Comparison of ENCODE assay signal across 8 cellular contexts in genomic region chr1:94805912-94806311, GRCh38. TPM values are rescaled to one million over a fixed set of nuclear protein-coding genes. Genes with fewer than 3 reads are reported as not detected.
DNase-seq lines count a peak whose midpoint lies in the region; ATAC-seq and FAIRE-seq lines count a peak whose summit lies in the region.

No MANE protein-coding gene starts in this region.

- DNase-seq in HCEC 1CT, result peak; percentile 44
- peak; percentile 21 for DNase-seq in NCI-H2196 treated with DMSO at 0.1 percent for 48 hours (lab: John Stamatoyannopoulos, UW; ENCODE audit: unreplicated experiment)
- peak; percentile 86 for DNase-seq in activated CD4-positive, alpha-beta T cell treated with anti-CD3 and anti-CD28 coated beads, Interleukin-2, amount 10 ng/mL, durations not matched to agents 24 days and 14 days
- DNase-seq in effector CD4-positive, alpha-beta T cell, result peak; percentile 18
- DNase-seq in medulla oblongata (ENCODE audit: extremely low spot score), result peak; percentile 79
- peak; percentile 13 to 15 for DNase-seq in stimulated activated CD8-positive, alpha-beta memory T cell treated with anti-CD3 and anti-CD28 coated beads, Interleukin-7, amount 100 ng/mL, for 4 hours (ENCODE audit: low read depth in 2 of 2)

- intact Hi-C loops in activated CD4-positive, alpha-beta T cell treated with anti-CD3 and anti-CD28 coated beads, Interleukin-2, amount 10 ng/mL, durations not matched to agents 24 days and 14 days (cut with micrococcal nuclease), result loop anchor here (1.0 to 5.0 kb wide), 4 partner anchors 284 to 759 kb away; no protein-coding TSS in a partner anchor

- H3K4me1 Mint-ChIP-seq in activated CD4-positive, alpha-beta T cell treated with anti-CD3 and anti-CD28 coated beads, Interleukin-2, amount 10 ng/mL, durations not matched to agents 24 days and 14 days, result peaks cover 12% of the 10 kb centered on the region

- H3K9me3 Mint-ChIP-seq in activated CD4-positive, alpha-beta T cell treated with anti-CD3 and anti-CD28 coated beads, Interleukin-2, amount 10 ng/mL, durations not matched to agents 24 days and 14 days, result no peaks in the 10 kb centered on the region

- no peak overlapping the region for H3K4me3 Mint-ChIP-seq in activated CD4-positive, alpha-beta T cell treated with anti-CD3 and anti-CD28 coated beads, Interleukin-2, amount 10 ng/mL, durations not matched to agents 24 days and 14 days

- peak; percentile 79 for FAIRE-seq in G401.6 (lab: Jason Lieb, UNC)

- no peak for ATAC-seq in HG03280 (IDR thresholded peaks at IDR 0.05; ENCODE audit: unreplicated experiment)

- H3K27ac Mint-ChIP-seq in activated CD4-positive, alpha-beta T cell treated with anti-CD3 and anti-CD28 coated beads, Interleukin-2, amount 10 ng/mL, durations not matched to agents 24 days and 14 days, result no peak overlapping the region

- no peaks in the 10 kb centered on the region for H3K36me3 Mint-ChIP-seq in activated CD4-positive, alpha-beta T cell treated with anti-CD3 and anti-CD28 coated beads, Interleukin-2, amount 10 ng/mL, durations not matched to agents 24 days and 14 days (ENCODE audit: low read depth)

- peaks cover 5% of the 10 kb centered on the region for H3K27me3 Mint-ChIP-seq in activated CD4-positive, alpha-beta T cell treated with anti-CD3 and anti-CD28 coated beads, Interleukin-2, amount 10 ng/mL, durations not matched to agents 24 days and 14 days

RNA-seq across cellular contexts. Expression of gene SLC44A3, which starts 14.2 kb away (rescaled TPM):
- total RNA-seq in activated CD4-positive, alpha-beta T cell treated with anti-CD3 and anti-CD28 coated beads, Interleukin-2, amount 10 ng/mL, durations not matched to agents 24 days and 14 days, result not detected in 2 replicates

Comparison
In these comparisons a context has a peak if more than half of its experiments do, and no peak if none do; other contexts are left out.
1. DNase-seq: peak in every context shown above with its lines; median percentile 86 in activated CD4-positive, alpha-beta T cell treated with anti-CD3 and anti-CD28 coated beads, Interleukin-2, amount 10 ng/mL, durations not matched to agents 24 days and 14 days; 79 in medulla oblongata; 44 in HCEC 1CT; 21 in NCI-H2196 treated with DMSO at 0.1 percent for 48 hours; 18 in effector CD4-positive, alpha-beta T cell; 14 in stimulated activated CD8-positive, alpha-beta memory T cell treated with anti-CD3 and anti-CD28 coated beads, Interleukin-7, amount 100 ng/mL, for 4 hours.